In the genomic region with DNA sequence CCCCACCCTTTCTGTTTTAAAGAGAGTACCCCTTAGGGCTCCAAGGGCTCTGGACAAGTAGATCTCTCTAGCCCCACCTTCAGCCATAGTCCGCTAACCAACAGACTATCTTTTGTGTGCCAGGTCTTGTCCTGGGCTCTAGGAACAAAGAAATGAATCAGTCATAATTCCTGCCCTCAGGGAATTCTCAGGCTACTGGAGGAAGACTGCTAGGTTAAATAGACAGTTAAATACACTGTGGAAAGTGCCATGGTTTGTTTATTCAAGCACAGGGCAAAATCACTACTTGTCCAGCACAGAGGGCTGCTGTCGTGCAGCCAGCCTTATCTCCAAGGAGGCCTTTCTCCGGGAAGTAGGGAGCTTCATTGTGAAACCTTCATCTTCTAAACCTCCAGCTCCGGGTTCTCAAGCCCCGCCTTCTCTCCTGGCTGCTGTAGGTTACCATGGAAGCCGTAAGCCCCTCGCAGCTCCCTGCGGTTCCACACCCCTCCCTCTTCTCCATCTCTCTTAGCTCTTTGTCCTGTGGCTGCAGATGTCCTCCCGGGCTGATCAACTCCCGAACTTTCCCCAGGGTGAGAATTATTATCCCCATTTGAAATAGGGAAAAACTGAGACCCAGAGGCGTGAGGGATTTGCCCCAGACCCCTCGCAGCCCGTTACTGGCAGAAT, we compare ENCODE assay signal across 1 cellular context.
A peak's percentile ranks its signal among the peaks of the same experiment; 100 is the strongest.
TF ChIP-seq lines count a peak whose summit lies in the region.

No MANE protein-coding gene starts in this region.

TF ChIP-seq in A549, 52 proteins besides CTCF, POLR2A, EP300 and RAD21 (continued from another document):
- TF ChIP-seq, protein P1, sequence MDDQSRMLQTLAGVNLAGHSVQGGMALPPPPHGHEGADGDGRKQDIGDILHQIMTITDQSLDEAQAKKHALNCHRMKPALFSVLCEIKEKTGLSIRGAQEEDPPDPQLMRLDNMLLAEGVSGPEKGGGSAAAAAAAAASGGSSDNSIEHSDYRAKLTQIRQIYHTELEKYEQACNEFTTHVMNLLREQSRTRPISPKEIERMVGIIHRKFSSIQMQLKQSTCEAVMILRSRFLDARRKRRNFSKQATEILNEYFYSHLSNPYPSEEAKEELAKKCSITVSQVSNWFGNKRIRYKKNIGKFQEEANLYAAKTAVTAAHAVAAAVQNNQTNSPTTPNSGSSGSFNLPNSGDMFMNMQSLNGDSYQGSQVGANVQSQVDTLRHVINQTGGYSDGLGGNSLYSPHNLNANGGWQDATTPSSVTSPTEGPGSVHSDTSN (IDR thresholded peaks at IDR 0.05) = no peak
- TF ChIP-seq JUN (IDR thresholded peaks at IDR 0.05) = no peak
- peak in 1 of 2 experiments; percentile 34; a peak in 1 of 4 replicates for TF ChIP-seq CEBPB (IDR thresholded peaks at IDR 0.05)
